Comparison of ENCODE assay signal across 4 cellular contexts in the genomic region with DNA sequence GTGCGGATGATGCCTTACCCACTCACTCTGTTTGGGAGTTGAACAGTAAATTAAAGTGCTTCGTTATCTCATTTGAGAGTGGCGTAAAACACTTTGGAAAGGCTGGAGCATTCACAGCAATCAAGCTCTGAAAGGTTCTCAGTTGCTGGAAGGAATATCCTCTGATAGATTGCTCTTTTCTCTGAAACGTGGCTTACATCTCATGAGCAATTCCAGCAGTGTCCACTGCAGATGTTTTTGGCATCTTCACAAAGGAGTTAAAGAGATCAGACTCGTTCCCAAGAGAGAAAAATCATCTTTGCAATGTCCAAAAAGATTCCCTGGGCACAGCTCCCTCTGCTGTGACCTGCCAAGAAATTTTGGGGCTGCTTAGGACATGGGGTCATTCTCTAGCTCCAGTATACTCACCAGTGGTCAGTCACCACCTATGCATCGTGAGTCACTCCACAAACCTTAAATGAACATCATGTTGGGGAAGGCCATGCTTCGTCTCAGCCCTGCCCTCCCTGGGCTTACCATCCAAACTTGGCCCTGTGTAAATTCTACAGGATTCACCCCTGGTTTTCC. TPM values are rescaled to one million over a fixed set of nuclear protein-coding genes. Genes with fewer than 3 reads are reported as not detected.
"Had no signal": no experiment of that assay in that cellular context is flagged by ENCODE, and none has a peak within 500 bp of the region (broad histone marks: within the 10 kb centered on the region; RNA-seq: fewer than 3 reads in every experiment).

No MANE protein-coding gene starts in this region.

RNA-seq across cellular contexts. Expression of a gene that starts 46.9 kb away (rescaled TPM):
- total RNA-seq: GM23338, H1, H9, HT-29 had no signal
- polyA plus RNA-seq: H1 had no signal
